Comparison of ENCODE assay signal across 11 cellular contexts in genomic region chr17:43953746-43954145, GRCh38. TPM values are rescaled to one million over a fixed set of nuclear protein-coding genes. Genes with fewer than 3 reads are reported as not detected.
DNase-seq lines count a peak whose midpoint lies in the region; ATAC-seq and TF ChIP-seq lines count a peak whose summit lies in the region.
"Had no signal": no experiment of that assay in that cellular context is flagged by ENCODE, and none has a peak within 500 bp of the region (broad histone marks: within the 10 kb centered on the region; RNA-seq: fewer than 3 reads in every experiment).

PYY (minus strand) TSS chr17:43953940; CDS start chr17:43953483, 457 bp downstream.

- H3K4ac ChIP-seq in mesenchymal stem cell (ENCODE audit: low read depth in 1 of 2, low read length in 2 of 2) = no peak within 1 kb of the TSS

- H2BK12ac ChIP-seq in mesenchymal stem cell (ENCODE audit: low read length in 2 of 2) = no peak within 1 kb of the TSS

- H2BK5ac ChIP-seq in mesenchymal stem cell (ENCODE audit: low read depth, low read length, poor library complexity, severe bottlenecking) = no peak within 1 kb of the TSS

- no peak within 1 kb of the TSS for H4K91ac ChIP-seq in mesenchymal stem cell (ENCODE audit: low read length)

- H3K9ac ChIP-seq in mesenchymal stem cell (ENCODE audit: low read length) = no peak within 1 kb of the TSS

- ATAC-seq in left ventricle myocardium superior = no peak
- ATAC-seq in HG03354 (IDR thresholded peaks at IDR 0.05; ENCODE audit: poor library complexity, severe bottlenecking, unreplicated experiment) = no peak
- ATAC-seq: activated T-helper 17 cell treated with anti-CD3 and anti-CD28 coated beads, Interleukin-2, amount 50 U/mL, for 72 hours; psoas muscle had no signal

- no peaks in the 10 kb centered on the region for H3K36me3 ChIP-seq in cardiac muscle cell
- peaks cover 0 to 7% of the 10 kb centered on the region in 2 experiments for H3K36me3 ChIP-seq in mesenchymal stem cell (ENCODE audit: control insufficient read depth in 1 of 2, insufficient read depth in 2 of 2, low read depth in 1 of 2, low read length in 2 of 2)
- no peaks in the 10 kb centered on the region for H3K36me3 ChIP-seq in transverse colon

- no peaks in the 10 kb centered on the region for H3K9me3 ChIP-seq in cardiac muscle cell (ENCODE audit: low read depth)
- no peaks in the 10 kb centered on the region for H3K9me3 ChIP-seq in mesenchymal stem cell (ENCODE audit: control insufficient read depth, low read length)
- H3K9me3 ChIP-seq in transverse colon = no peaks in the 10 kb centered on the region
- H3K9me3 ChIP-seq: psoas muscle had no signal

- no peak within 1 kb of the TSS for H4K8ac ChIP-seq in mesenchymal stem cell (ENCODE audit: low read length)

- in situ Hi-C loops in transverse colon (cut with MboI; ENCODE audit: low pct_ligation_motif_present in 1 of 4, low pct_unique_long_range_greater_than_20kb in 1 of 4, low sequenced_read_pairs in 3 of 4) = no loop called here

- TF ChIP-seq CTCF in cardiac muscle cell (IDR thresholded peaks at IDR 0.05; ENCODE audit: low read depth, low read length) (no peak), transverse colon (IDR thresholded peaks at IDR 0.05) (no peak)

- no peak within 1 kb of the TSS for H3K14ac ChIP-seq in mesenchymal stem cell (ENCODE audit: low read length in 2 of 2)

- H2BK15ac ChIP-seq in mesenchymal stem cell (ENCODE audit: low read depth, poor library complexity, severe bottlenecking) = peak within 1 kb of the TSS; percentile 64

- 56% methylated on average over 4 of the region's 11 CpGs for WGBS in mesenchymal stem cell
- WGBS in transverse colon (ENCODE audit: low coverage in 1 of 2), 2 donors = 58% methylated on average over 8 of the region's 11 CpGs; no CpG with 5 or more reads in 1 of the 2 donors

- no peak within 1 kb of the TSS for H2BK120ac ChIP-seq in mesenchymal stem cell (ENCODE audit: low read depth, low read length)

- H3K23ac ChIP-seq in mesenchymal stem cell (ENCODE audit: low read length in 2 of 2) = no peak within 1 kb of the TSS

- H3K27me3 ChIP-seq in cardiac muscle cell (peaks cover 29% of the 10 kb centered on the region), mesenchymal stem cell (ENCODE audit: control insufficient read depth in 1 of 2, insufficient read depth in 1 of 2, low read length in 2 of 2) (peaks cover 59 to 69% of the 10 kb centered on the region in 2 experiments), transverse colon (peaks cover 72% of the 10 kb centered on the region)

- no peak within 1 kb of the TSS for H3K4me2 ChIP-seq in mesenchymal stem cell (ENCODE audit: low read length, poor library complexity, severe bottlenecking)

- no peak within 1 kb of the TSS for H3K18ac ChIP-seq in mesenchymal stem cell (ENCODE audit: low read depth in 1 of 2, low read length in 2 of 2)

- no peak within 1 kb of the TSS for H2AK5ac ChIP-seq in mesenchymal stem cell (ENCODE audit: low read length, severe bottlenecking)

- DNase-seq in cardiac muscle cell (ENCODE audit: low read depth in 1 of 2, low spot score in 1 of 2) = no peak
- DNase-seq in left ventricle myocardium superior = no peak
- peak; percentile 53 for DNase-seq in ecto neural progenitor cell (ENCODE audit: low spot score)
- DNase-seq in mesenchymal stem cell = no peak
- DNase-seq in transverse colon = no peak
- no peak for DNase-seq in NCI-H187 (lab: John Stamatoyannopoulos, UW)
- DNase-seq in NOMO-1 treated with DMSO at 0.1 percent for 48 hours (lab: John Stamatoyannopoulos, UW; ENCODE audit: unreplicated experiment) = no peak
- DNase-seq: psoas muscle had no signal

- H3K27ac ChIP-seq in cardiac muscle cell = no peak within 1 kb of the TSS
- H3K27ac ChIP-seq in mesenchymal stem cell (ENCODE audit: low read length, poor library complexity, severe bottlenecking) = no peak within 1 kb of the TSS
- H3K27ac ChIP-seq in transverse colon = no peak within 1 kb of the TSS
- H3K27ac ChIP-seq: psoas muscle had no signal

- no peak for TF ChIP-seq EP300 in transverse colon (IDR thresholded peaks at IDR 0.05; ENCODE audit: low read depth)

- intact Hi-C loops in left ventricle myocardium superior (cut with micrococcal nuclease) = no loop called here
- intact Hi-C loops in transverse colon (cut with DNase I; ENCODE audit: low total_unique reads) = no loop called here

- H3K79me1 ChIP-seq in mesenchymal stem cell (replicated peaks; ENCODE audit: low read length, poor library complexity, severe bottlenecking) = no peaks in the 10 kb centered on the region

- no peak within 1 kb of the TSS for H2AFZ ChIP-seq in mesenchymal stem cell (ENCODE audit: low read depth, low read length)

- H3K4me1 ChIP-seq in cardiac muscle cell (ENCODE audit: low read depth) = no peaks in the 10 kb centered on the region
- H3K4me1 ChIP-seq in mesenchymal stem cell (ENCODE audit: control insufficient read depth, insufficient read depth, low read depth, low read length) = peaks cover 11% of the 10 kb centered on the region
- peaks cover 0 to 11% (median 6%) of the 10 kb centered on the region in 4 donors for H3K4me1 ChIP-seq in transverse colon
- H3K4me1 ChIP-seq: psoas muscle had no signal

- no peak for TF ChIP-seq POLR2A in transverse colon (IDR thresholded peaks at IDR 0.05)

- H3K4me3 ChIP-seq in cardiac muscle cell (peak within 1 kb of the TSS; percentile 24), mesenchymal stem cell (ENCODE audit: insufficient read depth in 1 of 2, low read depth in 1 of 2, low read length in 2 of 2) (peak within 1 kb of the TSS in 1 of 2 experiments; percentile 30), transverse colon (no peak within 1 kb of the TSS)
- H3K4me3 ChIP-seq: psoas muscle had no signal

RNA-seq across cellular contexts. Expression of gene PYY, which starts in this region (rescaled TPM):
- not detected in 2 replicates for total RNA-seq in cardiac muscle cell
- 0.77 TPM in 1 of 2 replicates, not detected in the other for polyA plus RNA-seq in cardiac muscle cell
- total RNA-seq in left ventricle myocardium superior = not detected
- not detected for polyA plus RNA-seq in mesenchymal stem cell (2013, experiment 1 of 2)
- polyA plus RNA-seq in mesenchymal stem cell (2013, experiment 2 of 2) = not detected
- total RNA-seq in transverse colon = 10 to 100 TPM in 3 of 4 donors, not detected in 1; 27.7 to 89.2 (median 52.1) TPM
- total RNA-seq: activated T-helper 17 cell treated with anti-CD3 and anti-CD28 coated beads, Interleukin-2, amount 50 U/mL, for 72 hours; lung microvascular endothelial cell; psoas muscle had no signal
- polyA plus RNA-seq: psoas muscle had no signal
